In genomic region chr18:49023281-49023937, GRCh38 we compare ENCODE assay signal across 16 cellular contexts.
A peak's percentile ranks its signal among the peaks of the same experiment; 100 is the strongest.
DNase-seq lines count a peak whose midpoint lies in the region; ATAC-seq and TF ChIP-seq lines count a peak whose summit lies in the region.
"Had no signal": no experiment of that assay in that cellular context is flagged by ENCODE, and none has a peak within 500 bp of the region (broad histone marks: within the 10 kb centered on the region; RNA-seq: fewer than 3 reads in every experiment).

No MANE protein-coding gene starts in this region.

- H3K4me3 Mint-ChIP-seq in stimulated activated effector memory CD8-positive, alpha-beta T cell treated with anti-CD3 and anti-CD28 coated beads, Interleukin-12 subunit alpha, Interleukin-12 subunit beta, amount 100 ng/mL, for 72 hours, result no peak overlapping the region

- peak; percentile 6 for DNase-seq in SKM-1 treated with dmso at 0.1 percent for 144 hours (lab: John Stamatoyannopoulos, UW; ENCODE audit: unreplicated experiment)
- no peak for DNase-seq in SKM-1 (lab: John Stamatoyannopoulos, UW; ENCODE audit: unreplicated experiment)
- peak; percentile 89 for DNase-seq in Jurkat, Clone E6-1 (ENCODE audit: low read depth, low spot score)
- peak; percentile 64 for DNase-seq in coronary artery (ENCODE audit: low spot score)
- no peak for DNase-seq in stimulated activated effector memory CD8-positive, alpha-beta T cell treated with anti-CD3 and anti-CD28 coated beads, Interleukin-12 subunit alpha, Interleukin-12 subunit beta, amount 100 ng/mL, for 72 hours (ENCODE audit: low spot score in 2 of 2)
- no peak for DNase-seq in NCI-H1417 treated with DMSO at 0.1 percent for 48 hours (lab: John Stamatoyannopoulos, UW)
- DNase-seq: 8988T, glutamatergic neuron, GOT3, KG1, NCI-H187, NCI-H748 treated with DMSO at 0.1 percent for 48 hours, SIG-M5 had no signal

- peak overlapping the region; percentile 11 for H3K4me3 ChIP-seq in Jurkat, Clone E6-1 (ENCODE audit: low read length)
- H3K4me3 ChIP-seq in coronary artery, result no peak overlapping the region

- no peaks in the 10 kb centered on the region for H3K36me3 Mint-ChIP-seq in stimulated activated effector memory CD8-positive, alpha-beta T cell treated with anti-CD3 and anti-CD28 coated beads, Interleukin-12 subunit alpha, Interleukin-12 subunit beta, amount 100 ng/mL, for 72 hours

- no peak for TF ChIP-seq CTCF in coronary artery (IDR thresholded peaks at IDR 0.05)

- peaks cover 22% of the 10 kb centered on the region for H3K4me1 Mint-ChIP-seq in stimulated activated effector memory CD8-positive, alpha-beta T cell treated with anti-CD3 and anti-CD28 coated beads, Interleukin-12 subunit alpha, Interleukin-12 subunit beta, amount 100 ng/mL, for 72 hours

- no peak overlapping the region for H3K27ac ChIP-seq in coronary artery
- H3K27ac ChIP-seq: epithelial cell of prostate had no signal

- no peak for ATAC-seq in stimulated activated effector memory CD8-positive, alpha-beta T cell treated with anti-CD3 and anti-CD28 coated beads, Interleukin-12 subunit alpha, Interleukin-12 subunit beta, amount 100 ng/mL, for 72 hours
- no peak for ATAC-seq in HG02798 (IDR thresholded peaks at IDR 0.05; ENCODE audit: poor library complexity, unreplicated experiment)
- no peak for ATAC-seq in HG03196 (IDR thresholded peaks at IDR 0.05; ENCODE audit: unreplicated experiment)

- no peaks in the 10 kb centered on the region for H3K9me3 Mint-ChIP-seq in stimulated activated effector memory CD8-positive, alpha-beta T cell treated with anti-CD3 and anti-CD28 coated beads, Interleukin-12 subunit alpha, Interleukin-12 subunit beta, amount 100 ng/mL, for 72 hours

- H3K27ac Mint-ChIP-seq in stimulated activated effector memory CD8-positive, alpha-beta T cell treated with anti-CD3 and anti-CD28 coated beads, Interleukin-12 subunit alpha, Interleukin-12 subunit beta, amount 100 ng/mL, for 72 hours, result peak overlapping the region; percentile 54

Comparison
In these comparisons a context has a peak if more than half of its experiments do, and no peak if none do; other contexts are left out.
1. DNase-seq: peak in SKM-1 treated with dmso at 0.1 percent for 144 hours (single experiment), Jurkat, Clone E6-1 (single experiment) and coronary artery (single experiment); none in SKM-1 (single experiment), stimulated activated effector memory CD8-positive, alpha-beta T cell treated with anti-CD3 and anti-CD28 coated beads, Interleukin-12 subunit alpha, Interleukin-12 subunit beta, amount 100 ng/mL, for 72 hours (0 of 2) and NCI-H1417 treated with DMSO at 0.1 percent for 48 hours (single experiment).